Comparison of ENCODE assay signal across 8 cellular contexts in genomic region chr3:49553320-49553689, GRCh38. TPM values are rescaled to one million over a fixed set of nuclear protein-coding genes. Genes with fewer than 3 reads are reported as not detected.
A peak's percentile ranks its signal among the peaks of the same experiment; 100 is the strongest.
DNase-seq lines count a peak whose midpoint lies in the region; ATAC-seq, FAIRE-seq and TF ChIP-seq lines count a peak whose summit lies in the region.

No MANE protein-coding gene starts in this region.

- H3K79me2 ChIP-seq in HepG2 (ENCODE audit: insufficient read depth, low read length), result peaks cover 3% of the 10 kb centered on the region

- 22% methylated on average over 9 of the region's 9 CpGs for WGBS in HepG2 (ENCODE audit: low lambda C conversion rate)
- 57% methylated on average over 6 of the region's 9 CpGs for WGBS in right lobe of liver (ENCODE audit: insufficient coverage, low coverage, low lambda C conversion rate, missing lambda C conversion rate)

- POLR2A ChIA-PET in HepG2 (lab: Yijun Ruan, JAX), result interaction anchor here (0.9 to 5.9 kb wide), 5 partner anchors 13 to 118 kb away, joined by 3 to 53 read pairs (median 4); no protein-coding TSS in a partner anchor

- intact Hi-C loops in HepG2 (cut with micrococcal nuclease; ENCODE audit: unreplicated experiment), result no loop called here
- intact Hi-C loops in right lobe of liver (cut with DNase I), result no loop called here
- intact Hi-C loops in left lung (cut with DNase I), result no loop called here
- intact Hi-C loops in vagina (cut with DNase I), result no loop called here

- no peak overlapping the region for H2AFZ ChIP-seq in HepG2 (ENCODE audit: low read length)

- H3K9ac ChIP-seq in HepG2 (ENCODE audit: insufficient read depth, low read depth, low read length), result peak overlapping the region; percentile 69

- peak overlapping the region; percentile 98 for H3K4me2 ChIP-seq in HepG2 (ENCODE audit: low read depth, low read length)

- no peak for DNase-seq in HepG2 (ENCODE audit: low spot score)
- DNase-seq in right lobe of liver, result no peak
- DNase-seq in left lung, result no peak
- no peak for DNase-seq in vagina (ENCODE audit: extremely low spot score in 2 of 2)
- no peak for DNase-seq in stimulated activated CD4-positive, alpha-beta T cell treated with anti-CD3 and anti-CD28 coated beads, Interleukin-2, amount 100 ng/mL, for 48 hours
- DNase-seq in NCI-H345 (lab: John Stamatoyannopoulos, UW), result no peak
- no peak for DNase-seq in ureter (ENCODE audit: low spot score)

- H3K4me1 ChIP-seq in HepG2 (ENCODE audit: insufficient read depth, low read length), result peaks cover 48% of the 10 kb centered on the region
- peaks cover 0 to 12% (median 2%) of the 10 kb centered on the region in 4 donors for H3K4me1 ChIP-seq in right lobe of liver
- peaks cover 8 to 13% of the 10 kb centered on the region in 2 donors for H3K4me1 ChIP-seq in left lung
- peaks cover 18% of the 10 kb centered on the region for H3K4me1 ChIP-seq in vagina

- TF ChIP-seq EP300 in HepG2 (IDR thresholded peaks at IDR 0.05; ENCODE audit: low read depth in 2 of 2, low read length in 2 of 2) (no peak), HepG2 (CRISPR knock-in tag; IDR thresholded peaks at IDR 0.05; ENCODE audit: borderline replicate concordance) (no peak)

- no peaks in the 10 kb centered on the region for H3K9me3 ChIP-seq in HepG2 (ENCODE audit: low read length)
- no peaks in the 10 kb centered on the region for H3K9me3 ChIP-seq in right lobe of liver
- H3K9me3 ChIP-seq in left lung, result no peaks in the 10 kb centered on the region
- no peaks in the 10 kb centered on the region for H3K9me3 ChIP-seq in vagina

- H3K4me3 ChIP-seq in HepG2 (replicated peaks in 1 of 3; ENCODE audit: insufficient read depth in 1 of 3, low read depth in 2 of 3, low read length in 3 of 3) (peak overlapping the region; percentile 74 to 87 (median 75)), right lobe of liver (peak overlapping the region in 1 of 3 donors; percentile 67), left lung (peak overlapping the region; percentile 55 to 61), vagina (peak overlapping the region; percentile 57 to 59)

- BruUV-seq in HepG2 (replicated peaks; lab: Mats Ljungman, UMichigan), result no TSS peak

- H3K27ac ChIP-seq in HepG2 (ENCODE audit: extremely low read length, insufficient read depth, low read length) (peak overlapping the region; percentile 58), right lobe of liver (no peak overlapping the region), left lung (no peak overlapping the region), vagina (no peak overlapping the region)

- peaks cover 21% of the 10 kb centered on the region for H3K4me1 Mint-ChIP-seq in activated naive CD8-positive, alpha-beta T cell (ENCODE audit: low read depth)

- peak overlapping the region; percentile 95 for H3K4me3 Mint-ChIP-seq in activated naive CD8-positive, alpha-beta T cell

- no peaks in the 10 kb centered on the region for H3K9me3 Mint-ChIP-seq in activated naive CD8-positive, alpha-beta T cell (ENCODE audit: low read depth)

- TF ChIP-seq POLR2A in HepG2 (IDR thresholded peaks at IDR 0.05; ENCODE audit: insufficient read depth in 1 of 2, low read depth in 2 of 2, low read length in 2 of 2), result no peak
- no peak for TF ChIP-seq POLR2A in right lobe of liver (IDR thresholded peaks at IDR 0.05)
- TF ChIP-seq POLR2A in vagina (IDR thresholded peaks at IDR 0.05), result no peak

- H3K27ac Mint-ChIP-seq in activated naive CD8-positive, alpha-beta T cell, result peak overlapping the region; percentile 72

- CTCF ChIA-PET in HepG2 (lab: Yijun Ruan, JAX; ENCODE audit: low intra/inter-chr PET ratio, low total read pairs), result no interaction called here

- H3K36me3 ChIP-seq in HepG2 (replicated peaks in 1 of 2; ENCODE audit: control insufficient read depth in 1 of 2, insufficient read depth in 2 of 2, low read length in 2 of 2) (no peaks in the 10 kb centered on the region), right lobe of liver (no peaks in the 10 kb centered on the region), left lung (no peaks in the 10 kb centered on the region), vagina (no peaks in the 10 kb centered on the region)

- no peak for ATAC-seq in HepG2
- no peak for ATAC-seq in right lobe of liver
- ATAC-seq in left lung, result no peak

- H3K27me3 Mint-ChIP-seq in activated naive CD8-positive, alpha-beta T cell, result peaks cover 3% of the 10 kb centered on the region

- H3K36me3 Mint-ChIP-seq in activated naive CD8-positive, alpha-beta T cell, result peaks cover 2% of the 10 kb centered on the region

- no peak for TF ChIP-seq RAD21 in HepG2 (CRISPR knock-in tag; IDR thresholded peaks at IDR 0.05)

- TF ChIP-seq CTCF in HepG2 (CRISPR knock-in tag; IDR thresholded peaks at IDR 0.05) (no peak), right lobe of liver (IDR thresholded peaks at IDR 0.05) (no peak), left lung (IDR thresholded peaks at IDR 0.05) (no peak), vagina (IDR thresholded peaks at IDR 0.05) (no peak)

- H3K27me3 ChIP-seq in HepG2 (ENCODE audit: control insufficient read depth in 1 of 2, insufficient read depth in 2 of 2, low read length in 2 of 2) (peaks cover 0 to 9% of the 10 kb centered on the region in 2 experiments; a peak in 1 of 5 replicates), right lobe of liver (no peaks in the 10 kb centered on the region), left lung (peaks cover 0 to 47% of the 10 kb centered on the region in 2 donors), vagina (no peaks in the 10 kb centered on the region)

- no peaks in the 10 kb centered on the region for H4K20me1 ChIP-seq in HepG2 (ENCODE audit: insufficient read depth, low read length)

- in situ Hi-C loops in HepG2 (cut with HindIII; ENCODE audit: extremely low pct_ligation_motif_present, low pct_unique_long_range_greater_than_20kb), result no loop called here

- FAIRE-seq in HepG2 (lab: Jason Lieb, UNC), result no peak

TF ChIP-seq in HepG2, 621 proteins besides CTCF, POLR2A, EP300 and RAD21 (continues in another document):
- TF ChIP-seq CEBPB (IDR thresholded peaks at IDR 0.05; ENCODE audit: borderline replicate concordance, low read depth, low read length), result peak; percentile 91
- no peak for TF ChIP-seq NFAT5 (CRISPR knock-in tag; IDR thresholded peaks at IDR 0.05)
- TF ChIP-seq ZNF629 (CRISPR knock-in tag; conservative IDR thresholded peaks at IDR 0.05), result peak; percentile 44; the same call in 1 of the 2 replicates

RNA-seq across cellular contexts. Expression of gene BSN, which starts 1.0 kb away (rescaled TPM):
- 0.70 and 0.86 TPM in 2 replicates for total RNA-seq in HepG2 (2016; rRNA removed; fragmentation: Illumina TruSeq; extraction: Trizol)
- 0.26 and 0.30 TPM in 2 replicates for total RNA-seq in HepG2 (2016; cell fraction: cytosol; rRNA removed; fragmentation: Illumina TruSeq; extraction: Trizol; ENCODE audit: low read depth)
- 0.67 and 0.71 TPM in 2 replicates for total RNA-seq in HepG2 (2016; cell fraction: insoluble cytoplasmic fraction; rRNA removed; fragmentation: Illumina TruSeq; extraction: Trizol)
- 0.28 and 0.43 TPM in 2 replicates for total RNA-seq in HepG2 (2016; cell fraction: membrane; rRNA removed; fragmentation: Illumina TruSeq; extraction: Trizol)
- total RNA-seq in HepG2 (2016; cell fraction: nucleus; rRNA removed; fragmentation: Illumina TruSeq; extraction: Trizol), result 1.3 and 2.1 TPM in 2 replicates
- polyA plus RNA-seq in HepG2 (2011; rRNA removed), result 0.42 and 0.67 TPM in 2 replicates
- 0.23 and 0.25 TPM in 2 replicates for polyA plus RNA-seq in HepG2 (2011; cell fraction: cytosol; rRNA removed)
- polyA plus RNA-seq in HepG2 (2011; cell fraction: nucleus; rRNA removed), result 3.3 TPM in 2 replicates
- polyA plus RNA-seq in HepG2 (2012), result 0.98 and 1.0 TPM in 2 replicates
- polyA plus RNA-seq in HepG2 (2016; cell fraction: cytosol; fragmentation: Illumina TruSeq; extraction: Trizol; ENCODE audit: low read depth), result 0.10 and 0.11 TPM in 2 replicates
- polyA plus RNA-seq in HepG2 (2016; cell fraction: insoluble cytoplasmic fraction; fragmentation: Illumina TruSeq; extraction: Trizol; ENCODE audit: low read depth), result 0.40 and 0.68 TPM in 2 replicates
- polyA plus RNA-seq in HepG2 (2016; cell fraction: membrane; fragmentation: Illumina TruSeq; extraction: Trizol; ENCODE audit: low read depth), result 0.08 and 0.10 TPM in 2 replicates
- 3.5 and 3.9 TPM in 2 replicates for polyA plus RNA-seq in HepG2 (2016; cell fraction: nucleus; fragmentation: Illumina TruSeq; extraction: Trizol; ENCODE audit: insufficient read depth, low read depth)
- polyA minus RNA-seq in HepG2 (2011; rRNA and poly(A)+ RNA removed; ENCODE audit: low replicate concordance), result 0.09 and 1.8 TPM in 2 replicates
- 0.88 and 1.1 TPM in 2 replicates for polyA minus RNA-seq in HepG2 (2011; cell fraction: cytosol; rRNA and poly(A)+ RNA removed)
- polyA minus RNA-seq in HepG2 (2011; cell fraction: nucleus; rRNA and poly(A)+ RNA removed), result 1.8 and 2.2 TPM in 2 replicates
- under 1 TPM; 0.31 to 0.68 (median 0.50) TPM for total RNA-seq in right lobe of liver
- total RNA-seq in left lung, result under 1 TPM; 0.26 to 0.44 TPM
- 0.74 TPM for total RNA-seq in vagina
- total RNA-seq in ureter, result 2.4 TPM
